1 cellular context compared by ENCODE assay signal in the genomic region with DNA sequence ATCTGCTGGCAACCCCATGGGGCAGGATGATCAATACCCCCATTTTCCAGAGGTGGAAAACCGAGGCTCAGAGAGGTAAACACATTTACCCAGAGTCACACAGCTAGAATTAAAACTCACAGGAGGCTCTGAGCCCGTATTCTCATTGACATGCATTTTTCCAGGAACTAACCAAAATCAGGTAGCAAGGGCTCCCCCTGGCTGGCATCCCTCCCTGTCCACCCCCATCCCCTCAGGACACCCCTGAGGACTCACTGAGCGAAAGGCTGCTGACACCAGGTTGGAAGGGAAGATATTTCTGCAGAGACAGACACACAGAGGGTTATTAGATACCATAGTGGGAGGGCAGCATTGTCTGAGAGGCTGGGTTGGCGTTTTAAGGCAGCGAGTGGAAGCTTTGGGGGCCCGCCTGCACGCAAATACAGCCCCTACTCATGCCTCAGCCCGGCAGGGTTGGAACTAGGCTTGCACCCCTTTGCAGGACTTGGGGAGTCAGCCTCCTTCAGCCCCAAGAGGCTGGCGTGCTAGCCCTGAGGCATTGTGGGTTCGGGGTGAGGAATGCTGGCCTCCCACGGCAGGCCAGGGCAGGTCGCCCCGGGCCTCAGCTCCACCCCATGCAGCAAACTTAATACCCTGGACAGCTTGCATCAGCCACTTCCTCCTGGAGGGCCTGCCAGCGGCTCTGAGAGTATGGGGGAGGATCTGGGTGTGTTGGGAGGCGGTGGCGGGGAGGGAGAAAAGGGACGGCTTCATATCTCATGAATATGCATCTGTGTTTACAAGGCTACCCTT.
A peak's percentile ranks its signal among the peaks of the same experiment; 100 is the strongest.
TF ChIP-seq lines count a peak whose summit lies in the region.

No MANE protein-coding gene starts in this region.

TF ChIP-seq in WTC11, 78 proteins besides CTCF, POLR2A, EP300 and RAD21 (continued from another document):
- TF ChIP-seq FOXJ3 (CRISPR knock-in tag; IDR thresholded peaks at IDR 0.05; ENCODE audit: borderline replicate concordance), result no peak
- no peak for TF ChIP-seq ZNF416 (CRISPR knock-in tag; IDR thresholded peaks at IDR 0.05)
- TF ChIP-seq, protein P1, sequence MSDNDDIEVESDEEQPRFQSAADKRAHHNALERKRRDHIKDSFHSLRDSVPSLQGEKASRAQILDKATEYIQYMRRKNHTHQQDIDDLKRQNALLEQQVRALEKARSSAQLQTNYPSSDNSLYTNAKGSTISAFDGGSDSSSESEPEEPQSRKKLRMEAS (CRISPR knock-in tag; IDR thresholded peaks at IDR 0.05), result peak; percentile 89
- 0 out of 2 replicates have a peak, but pooled peaks have one; percentile 12 for TF ChIP-seq GTF2I (CRISPR knock-in tag; conservative IDR thresholded peaks at IDR 0.05)
- TF ChIP-seq SP1 (CRISPR knock-in tag; conservative IDR thresholded peaks at IDR 0.05), result 0 out of 2 replicates have a peak, but pooled peaks have one; percentile 35
- no peak for TF ChIP-seq NFE2L1 (CRISPR knock-in tag; IDR thresholded peaks at IDR 0.05)
- TF ChIP-seq, protein P2, sequence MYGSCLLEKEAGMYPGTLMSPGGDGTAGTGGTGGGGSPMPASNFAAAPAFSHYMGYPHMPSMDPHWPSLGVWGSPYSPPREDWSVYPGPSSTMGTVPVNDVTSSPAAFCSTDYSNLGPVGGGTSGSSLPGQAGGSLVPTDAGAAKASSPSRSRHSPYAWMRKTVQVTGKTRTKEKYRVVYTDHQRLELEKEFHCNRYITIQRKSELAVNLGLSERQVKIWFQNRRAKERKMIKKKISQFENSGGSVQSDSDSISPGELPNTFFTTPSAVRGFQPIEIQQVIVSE (CRISPR knock-in tag; IDR thresholded peaks at IDR 0.05; ENCODE audit: borderline replicate concordance), result no peak
- no peak for TF ChIP-seq TEAD4 (CRISPR knock-in tag; IDR thresholded peaks at IDR 0.05)
- no peak for TF ChIP-seq ZBTB21 (CRISPR knock-in tag; IDR thresholded peaks at IDR 0.05; ENCODE audit: borderline replicate concordance)
- no peak for TF ChIP-seq ATF1 (CRISPR knock-in tag; IDR thresholded peaks at IDR 0.05)
- TF ChIP-seq ELF4 (CRISPR knock-in tag; IDR thresholded peaks at IDR 0.05; ENCODE audit: low read depth), result no peak
- TF ChIP-seq RELA (CRISPR knock-in tag; IDR thresholded peaks at IDR 0.05; ENCODE audit: borderline replicate concordance), result no peak
- TF ChIP-seq, protein P3, sequence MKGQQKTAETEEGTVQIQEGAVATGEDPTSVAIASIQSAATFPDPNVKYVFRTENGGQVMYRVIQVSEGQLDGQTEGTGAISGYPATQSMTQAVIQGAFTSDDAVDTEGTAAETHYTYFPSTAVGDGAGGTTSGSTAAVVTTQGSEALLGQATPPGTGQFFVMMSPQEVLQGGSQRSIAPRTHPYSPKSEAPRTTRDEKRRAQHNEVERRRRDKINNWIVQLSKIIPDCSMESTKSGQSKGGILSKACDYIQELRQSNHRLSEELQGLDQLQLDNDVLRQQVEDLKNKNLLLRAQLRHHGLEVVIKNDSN (CRISPR knock-in tag; IDR thresholded peaks at IDR 0.05), result no peak
- TF ChIP-seq, protein P4, sequence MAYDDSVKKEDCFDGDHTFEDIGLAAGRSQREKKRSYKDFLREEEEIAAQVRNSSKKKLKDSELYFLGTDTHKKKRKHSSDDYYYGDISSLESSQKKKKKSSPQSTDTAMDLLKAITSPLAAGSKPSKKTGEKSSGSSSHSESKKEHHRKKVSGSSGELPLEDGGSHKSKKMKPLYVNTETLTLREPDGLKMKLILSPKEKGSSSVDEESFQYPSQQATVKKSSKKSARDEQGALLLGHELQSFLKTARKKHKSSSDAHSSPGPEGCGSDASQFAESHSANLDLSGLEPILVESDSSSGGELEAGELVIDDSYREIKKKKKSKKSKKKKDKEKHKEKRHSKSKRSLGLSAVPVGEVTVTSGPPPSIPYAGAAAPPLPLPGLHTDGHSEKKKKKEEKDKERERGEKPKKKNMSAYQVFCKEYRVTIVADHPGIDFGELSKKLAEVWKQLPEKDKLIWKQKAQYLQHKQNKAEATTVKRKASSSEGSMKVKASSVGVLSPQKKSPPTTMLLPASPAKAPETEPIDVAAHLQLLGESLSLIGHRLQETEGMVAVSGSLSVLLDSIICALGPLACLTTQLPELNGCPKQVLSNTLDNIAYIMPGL (CRISPR knock-in tag; IDR thresholded peaks at IDR 0.05), result 0 out of 2 replicates have a peak, but pooled peaks have one; percentile 26
- no peak for TF ChIP-seq ZNF671 (CRISPR knock-in tag; IDR thresholded peaks at IDR 0.05)
- TF ChIP-seq MXD4 (CRISPR knock-in tag; IDR thresholded peaks at IDR 0.05; ENCODE audit: borderline replicate concordance), result no peak
- no peak for TF ChIP-seq ZNF232 (CRISPR knock-in tag; IDR thresholded peaks at IDR 0.05)
- TF ChIP-seq CREB1 (CRISPR knock-in tag; IDR thresholded peaks at IDR 0.05), result 0 out of 2 replicates have a peak, but pooled peaks have one; percentile 25
- TF ChIP-seq, protein P5, sequence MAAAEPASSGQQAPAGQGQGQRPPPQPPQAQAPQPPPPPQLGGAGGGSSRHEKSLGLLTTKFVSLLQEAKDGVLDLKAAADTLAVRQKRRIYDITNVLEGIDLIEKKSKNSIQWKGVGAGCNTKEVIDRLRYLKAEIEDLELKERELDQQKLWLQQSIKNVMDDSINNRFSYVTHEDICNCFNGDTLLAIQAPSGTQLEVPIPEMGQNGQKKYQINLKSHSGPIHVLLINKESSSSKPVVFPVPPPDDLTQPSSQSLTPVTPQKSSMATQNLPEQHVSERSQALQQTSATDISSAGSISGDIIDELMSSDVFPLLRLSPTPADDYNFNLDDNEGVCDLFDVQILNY (CRISPR knock-in tag; IDR thresholded peaks at IDR 0.05), result 0 out of 2 replicates have a peak, but pooled peaks have one; percentile 54
- TF ChIP-seq, protein P6, sequence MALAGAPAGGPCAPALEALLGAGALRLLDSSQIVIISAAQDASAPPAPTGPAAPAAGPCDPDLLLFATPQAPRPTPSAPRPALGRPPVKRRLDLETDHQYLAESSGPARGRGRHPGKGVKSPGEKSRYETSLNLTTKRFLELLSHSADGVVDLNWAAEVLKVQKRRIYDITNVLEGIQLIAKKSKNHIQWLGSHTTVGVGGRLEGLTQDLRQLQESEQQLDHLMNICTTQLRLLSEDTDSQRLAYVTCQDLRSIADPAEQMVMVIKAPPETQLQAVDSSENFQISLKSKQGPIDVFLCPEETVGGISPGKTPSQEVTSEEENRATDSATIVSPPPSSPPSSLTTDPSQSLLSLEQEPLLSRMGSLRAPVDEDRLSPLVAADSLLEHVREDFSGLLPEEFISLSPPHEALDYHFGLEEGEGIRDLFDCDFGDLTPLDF (CRISPR knock-in tag; IDR thresholded peaks at IDR 0.05), result peak; percentile 27; the same call in 1 of the 2 replicates
- TF ChIP-seq ZNF317 (CRISPR knock-in tag; IDR thresholded peaks at IDR 0.05; ENCODE audit: borderline replicate concordance, low read depth), result 0 out of 2 replicates have a peak, but pooled peaks have one; percentile 6
- TF ChIP-seq, protein P7, sequence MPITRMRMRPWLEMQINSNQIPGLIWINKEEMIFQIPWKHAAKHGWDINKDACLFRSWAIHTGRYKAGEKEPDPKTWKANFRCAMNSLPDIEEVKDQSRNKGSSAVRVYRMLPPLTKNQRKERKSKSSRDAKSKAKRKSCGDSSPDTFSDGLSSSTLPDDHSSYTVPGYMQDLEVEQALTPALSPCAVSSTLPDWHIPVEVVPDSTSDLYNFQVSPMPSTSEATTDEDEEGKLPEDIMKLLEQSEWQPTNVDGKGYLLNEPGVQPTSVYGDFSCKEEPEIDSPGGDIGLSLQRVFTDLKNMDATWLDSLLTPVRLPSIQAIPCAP (CRISPR knock-in tag; IDR thresholded peaks at IDR 0.05), result no peak
- TF ChIP-seq JUN (CRISPR knock-in tag; IDR thresholded peaks at IDR 0.05), result no peak
- no peak for TF ChIP-seq ZNF396 (CRISPR knock-in tag; IDR thresholded peaks at IDR 0.05; ENCODE audit: borderline replicate concordance)
- 0 out of 2 replicates have a peak, but pooled peaks have one; percentile 29 for TF ChIP-seq ZNF121 (CRISPR knock-in tag; IDR thresholded peaks at IDR 0.05)
- 0 out of 2 replicates have a peak, but pooled peaks have one; percentile 16 for TF ChIP-seq NR2C2 (CRISPR knock-in tag; IDR thresholded peaks at IDR 0.05)
- TF ChIP-seq, protein P8, sequence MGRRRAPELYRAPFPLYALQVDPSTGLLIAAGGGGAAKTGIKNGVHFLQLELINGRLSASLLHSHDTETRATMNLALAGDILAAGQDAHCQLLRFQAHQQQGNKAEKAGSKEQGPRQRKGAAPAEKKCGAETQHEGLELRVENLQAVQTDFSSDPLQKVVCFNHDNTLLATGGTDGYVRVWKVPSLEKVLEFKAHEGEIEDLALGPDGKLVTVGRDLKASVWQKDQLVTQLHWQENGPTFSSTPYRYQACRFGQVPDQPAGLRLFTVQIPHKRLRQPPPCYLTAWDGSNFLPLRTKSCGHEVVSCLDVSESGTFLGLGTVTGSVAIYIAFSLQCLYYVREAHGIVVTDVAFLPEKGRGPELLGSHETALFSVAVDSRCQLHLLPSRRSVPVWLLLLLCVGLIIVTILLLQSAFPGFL (CRISPR knock-in tag; IDR thresholded peaks at IDR 0.05; ENCODE audit: borderline replicate concordance), result no peak
